In genomic region chr1:43302721-43303476, GRCh38 we compare ENCODE assay signal across 21 cellular contexts. TPM values are rescaled to one million over a fixed set of nuclear protein-coding genes. Genes with fewer than 3 reads are reported as not detected.
DNase-seq lines count a peak whose midpoint lies in the region; ATAC-seq, FAIRE-seq and TF ChIP-seq lines count a peak whose summit lies in the region.
"Had no signal": no experiment of that assay in that cellular context is flagged by ENCODE, and none has a peak within 500 bp of the region (broad histone marks: within the 10 kb centered on the region; RNA-seq: fewer than 3 reads in every experiment).

No MANE protein-coding gene starts in this region.

- peaks cover 3% of the 10 kb centered on the region for H3K27me3 Mint-ChIP-seq in chondrocyte (ENCODE audit: low read depth)
- H3K27me3 Mint-ChIP-seq: activated CD4-positive, alpha-beta T cell treated with anti-CD3 and anti-CD28 coated beads, Interleukin-2, amount 10 ng/mL, durations not matched to agents 24 days and 14 days; activated T-cell treated with anti-CD3 and anti-CD28 coated beads, Interleukin-2, amount 50 U/mL, for 24 hours had no signal

- H3K27ac ChIP-seq in layer of hippocampus (ENCODE audit: low read depth, low read length): peak overlapping the region; percentile 35
- H3K27ac ChIP-seq in sigmoid colon: no peak overlapping the region

- no peaks in the 10 kb centered on the region for H3K36me3 ChIP-seq in sigmoid colon

- FAIRE-seq in frontal cortex (lab: Jason Lieb, UNC): no peak

- 49 to 74% methylated on average over 8 of the region's 8 CpGs for WGBS in sigmoid colon, 2 donors

- H3K4me3 Mint-ChIP-seq in chondrocyte (ENCODE audit: unreplicated experiment): no peak overlapping the region
- H3K4me3 Mint-ChIP-seq: activated CD4-positive, alpha-beta T cell treated with anti-CD3 and anti-CD28 coated beads, Interleukin-2, amount 10 ng/mL, durations not matched to agents 24 days and 14 days; activated T-cell treated with anti-CD3 and anti-CD28 coated beads, Interleukin-2, amount 50 U/mL, for 24 hours; CD8-positive, alpha-beta T cell had no signal

- no peak for TF ChIP-seq POLR2A in sigmoid colon (IDR thresholded peaks at IDR 0.05)

- intact Hi-C loops in sigmoid colon (cut with DNase I): no loop called here

- H3K36me3 Mint-ChIP-seq in chondrocyte (ENCODE audit: low read depth): no peaks in the 10 kb centered on the region
- H3K36me3 Mint-ChIP-seq: CD8-positive, alpha-beta T cell had no signal

- DNase-seq in AG08395 (ENCODE audit: low spot score) (peak; percentile 35), chondrocyte (ENCODE audit: low spot score) (peak; percentile 9), sigmoid colon (peak; percentile 4), T1000 (lab: John Stamatoyannopoulos, UW) (no peak), frontal cortex (ENCODE audit: low spot score in 2 of 2) (no peak), NCI-H446 (lab: John Stamatoyannopoulos, UW) (no peak)
- DNase-seq: ACHN; activated CD4-positive, alpha-beta T cell treated with anti-CD3 and anti-CD28 coated beads, Interleukin-2, amount 10 ng/mL, durations not matched to agents 24 days and 14 days; activated T-cell treated with anti-CD3 and anti-CD28 coated beads, Interleukin-2, amount 50 U/mL, for 24 hours; CD8-positive, alpha-beta T cell; cortex of kidney; HCEC 1CT; NCI-H1048; NCI-H226; SHP77 treated with DMSO at 0.1 percent for 48 hours; stimulated activated CD4-positive, alpha-beta T cell treated with anti-CD3 and anti-CD28 coated beads, Interleukin-12 subunit alpha, Interleukin-12 subunit beta, amount 100 ng/mL, for 4 hours had no signal

- peaks cover 0 to 6% (median 2%) of the 10 kb centered on the region in 4 donors for H3K4me1 ChIP-seq in sigmoid colon

- H3K27ac Mint-ChIP-seq in chondrocyte (ENCODE audit: unreplicated experiment): no peak overlapping the region
- H3K27ac Mint-ChIP-seq: activated CD4-positive, alpha-beta T cell treated with anti-CD3 and anti-CD28 coated beads, Interleukin-2, amount 10 ng/mL, durations not matched to agents 24 days and 14 days; activated T-cell treated with anti-CD3 and anti-CD28 coated beads, Interleukin-2, amount 50 U/mL, for 24 hours; CD8-positive, alpha-beta T cell had no signal

- no peak for TF ChIP-seq CTCF in chondrocyte (IDR thresholded peaks at IDR 0.05)
- no peak for TF ChIP-seq CTCF in sigmoid colon (IDR thresholded peaks at IDR 0.05)

- no peak for TF ChIP-seq EP300 in sigmoid colon (IDR thresholded peaks at IDR 0.05)

- H3K9me3 ChIP-seq in sigmoid colon: no peaks in the 10 kb centered on the region

- H3K27me3 ChIP-seq in layer of hippocampus (ENCODE audit: control insufficient read depth, insufficient read depth, low read length): no peaks in the 10 kb centered on the region
- no peaks in the 10 kb centered on the region for H3K27me3 ChIP-seq in sigmoid colon

- H3K4me3 ChIP-seq in sigmoid colon: peak overlapping the region in 2 of 4 donors; percentile 12 to 17

- no peaks in the 10 kb centered on the region for H3K9me3 Mint-ChIP-seq in chondrocyte (ENCODE audit: low read depth)
- H3K9me3 Mint-ChIP-seq: activated CD4-positive, alpha-beta T cell treated with anti-CD3 and anti-CD28 coated beads, Interleukin-2, amount 10 ng/mL, durations not matched to agents 24 days and 14 days; activated T-cell treated with anti-CD3 and anti-CD28 coated beads, Interleukin-2, amount 50 U/mL, for 24 hours; CD8-positive, alpha-beta T cell had no signal

- no peaks in the 10 kb centered on the region for H3K4me1 Mint-ChIP-seq in chondrocyte (ENCODE audit: low read depth)

- ATAC-seq in HG02840 (IDR thresholded peaks at IDR 0.05; ENCODE audit: low FRiP score, unreplicated experiment): no peak
- ATAC-seq: CD8-positive, alpha-beta T cell had no signal

RNA-seq across cellular contexts. Expression of gene TIE1, which starts 2.1 kb away (rescaled TPM):
- total RNA-seq in chondrocyte (not detected in 3 replicates), sigmoid colon (10 to 100 TPM in 3 of 4 donors, 1 to 10 TPM in 1; 8.8 to 33.8 (median 10.2) TPM), frontal cortex (6.9 TPM)
- polyA plus RNA-seq in sigmoid colon: 1 to 10 TPM; 1.2 to 9.5 (median 1.8) TPM
- total RNA-seq: CD8-positive, alpha-beta T cell; fibroblast of lung; osteocyte had no signal

RNA-seq across cellular contexts. Expression of gene C1orf210, which starts 17.5 kb away (rescaled TPM):
- total RNA-seq in chondrocyte (not detected in 3 replicates), sigmoid colon (1 to 10 TPM in 1 of 4 donors, not detected in 3; 2.1 TPM), frontal cortex (not detected)
- 10 to 100 TPM; 44.6 to 68.5 (median 64.3) TPM for polyA plus RNA-seq in sigmoid colon
- total RNA-seq: activated CD4-positive, alpha-beta T cell treated with anti-CD3 and anti-CD28 coated beads, Interleukin-2, amount 10 ng/mL, durations not matched to agents 24 days and 14 days; CD8-positive, alpha-beta T cell; fibroblast of lung; mesenteric fat pad; osteocyte had no signal
- polyA plus RNA-seq: fibroblast of lung had no signal

RNA-seq across cellular contexts. Expression of gene TMEM125, which starts 33.1 kb away (rescaled TPM):
- not detected in 3 replicates for total RNA-seq in chondrocyte
- total RNA-seq in sigmoid colon: not detected
- 10 to 100 TPM; 29.4 to 41.7 (median 29.6) TPM for polyA plus RNA-seq in sigmoid colon
- total RNA-seq in frontal cortex: 0.82 TPM
- total RNA-seq: activated CD4-positive, alpha-beta T cell treated with anti-CD3 and anti-CD28 coated beads, Interleukin-2, amount 10 ng/mL, durations not matched to agents 24 days and 14 days; CD8-positive, alpha-beta T cell; fibroblast of lung; mesenteric fat pad; osteocyte had no signal

RNA-seq across cellular contexts. Expression of gene MPL, which starts 34.7 kb away (rescaled TPM):
- total RNA-seq in chondrocyte: not detected in 3 replicates
- not detected for total RNA-seq in sigmoid colon
- polyA plus RNA-seq in sigmoid colon: not detected
- total RNA-seq in frontal cortex: not detected
- total RNA-seq: activated CD4-positive, alpha-beta T cell treated with anti-CD3 and anti-CD28 coated beads, Interleukin-2, amount 10 ng/mL, durations not matched to agents 24 days and 14 days; CD8-positive, alpha-beta T cell; fibroblast of lung; osteocyte had no signal
- polyA plus RNA-seq: fibroblast of lung had no signal

RNA-seq across cellular contexts. Expression of gene CDC20, which starts 55.9 kb away (rescaled TPM):
- total RNA-seq in chondrocyte (14.4 to 16.9 TPM (median 14.5 TPM) in 3 replicates), sigmoid colon (1 to 10 TPM in 2 of 4 donors, under 1 TPM in 2; 0.66 to 3.4 (median 1.2) TPM), frontal cortex (4.9 TPM)
- 10 to 100 TPM; 11.4 to 65.7 (median 17.1) TPM for polyA plus RNA-seq in sigmoid colon

Comparison
In these comparisons a context has a peak if more than half of its experiments do, and no peak if none do; other contexts are left out.
1. DNase-seq: peak in AG08395 (single experiment), chondrocyte (single experiment) and sigmoid colon (single experiment); none in T1000 (single experiment), frontal cortex (0 of 2) and NCI-H446 (0 of 2).